In the genomic region with DNA sequence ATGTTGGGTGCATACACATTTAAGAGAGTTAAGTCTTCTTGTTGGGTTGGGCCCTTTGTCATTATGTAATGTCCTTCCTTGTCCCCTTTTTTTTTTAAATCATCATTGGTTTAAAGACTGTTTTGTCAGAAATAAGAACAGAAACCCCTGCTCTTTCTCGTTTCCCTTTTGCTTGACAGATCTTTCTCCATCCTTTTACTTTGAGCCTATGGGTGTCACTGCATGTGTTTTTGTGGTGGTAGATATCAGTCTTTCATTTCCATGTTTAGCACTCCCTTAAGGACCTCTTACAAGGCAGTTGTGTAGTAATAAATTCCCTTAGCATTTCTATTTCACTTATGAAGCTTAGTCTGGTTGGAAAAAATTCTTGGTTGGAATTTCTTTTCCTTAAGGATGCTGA, we compare ENCODE assay signal across 29 cellular contexts. TPM values are rescaled to one million over a fixed set of nuclear protein-coding genes. Genes with fewer than 3 reads are reported as not detected.
DNase-seq lines count a peak whose midpoint lies in the region; ATAC-seq, FAIRE-seq and TF ChIP-seq lines count a peak whose summit lies in the region.
"Had no signal": no experiment of that assay in that cellular context is flagged by ENCODE, and none has a peak within 500 bp of the region (broad histone marks: within the 10 kb centered on the region; RNA-seq: fewer than 3 reads in every experiment).

No MANE protein-coding gene starts in this region.

- peak; percentile 84 for ATAC-seq in GM18519 (IDR thresholded peaks at IDR 0.05; ENCODE audit: low FRiP score, unreplicated experiment)
- peak; percentile 63 for ATAC-seq in GM21390 (IDR thresholded peaks at IDR 0.05; ENCODE audit: unreplicated experiment)
- peak; percentile 75 for ATAC-seq in HG03159 (IDR thresholded peaks at IDR 0.05; ENCODE audit: unreplicated experiment)
- ATAC-seq in GM12878 = peak; percentile 66
- ATAC-seq: left cardiac atrium; sciatic nerve; stimulated activated naive CD8-positive, alpha-beta T cell treated with anti-CD3 and anti-CD28 coated beads, Interleukin-15, Interleukin-2, amounts not matched to agents 100 U/mL and 50 U/mL, for 24 hours had no signal

- FAIRE-seq in GM12878 (lab: Jason Lieb, UNC) = no peak
- FAIRE-seq: D721Med had no signal

- RAD21 ChIA-PET in GM12878 (lab: Charles Lee; ENCODE audit: unreplicated experiment) = interaction anchor here (1.1 kb wide), 1 partner anchor 26 kb away, joined by 3 read pairs; no protein-coding TSS in a partner anchor

- intact Hi-C loops in GM12878 (cut with micrococcal nuclease; ENCODE audit: unreplicated experiment) (no loop called here), CD14-positive monocyte (cut with micrococcal nuclease) (no loop called here)

- peaks cover 7 to 15% of the 10 kb centered on the region in 2 donors for H3K36me3 Mint-ChIP-seq in CD14-positive monocyte

- no peak overlapping the region for H2AFZ ChIP-seq in GM12878 (ENCODE audit: control insufficient read depth, low read depth, low read length)

- POLR2A ChIA-PET in GM12878 (lab: Charles Lee) = no interaction called here

- no peak overlapping the region for H3K27ac ChIP-seq in GM12878 (ENCODE audit: control insufficient read depth, insufficient read depth)
- H3K27ac ChIP-seq: adrenal gland, C4-2B had no signal

- TF ChIP-seq RAD21 in GM12878 (IDR thresholded peaks at IDR 0.05; ENCODE audit: insufficient read depth, low read depth, low read length) = no peak

- H3K27me3 ChIP-seq in GM12878 (replicated peaks in 1 of 2; ENCODE audit: control insufficient read depth in 2 of 2, insufficient read depth in 2 of 2, low read length in 1 of 2) = peaks cover 0 to 2% of the 10 kb centered on the region in 2 experiments; a peak in 1 of 4 replicates
- H3K27me3 ChIP-seq: adrenal gland had no signal

- H3K4me3 ChIP-seq in GM12878 = no peak overlapping the region
- H3K4me3 ChIP-seq: adrenal gland had no signal

- H3K9me3 ChIP-seq in GM12878 (replicated peaks; ENCODE audit: control insufficient read depth, insufficient read depth, low read length) = no peaks in the 10 kb centered on the region
- H3K9me3 ChIP-seq: adrenal gland, SK-N-SH had no signal

- no TSS peak for BruUV-seq in GM12878 (replicated peaks; lab: Mats Ljungman, UMichigan)

- WGBS in GM12878 (ENCODE audit: insufficient coverage, insufficient replicate concordance, low lambda C conversion rate, missing lambda C conversion rate) = 0% methylated on average over 1 of the region's 1 CpG

- no peaks in the 10 kb centered on the region for H3K27me3 Mint-ChIP-seq in CD14-positive monocyte (ENCODE audit: low read depth in 3 of 3)
- H3K27me3 Mint-ChIP-seq: progenitor cell of endocrine pancreas had no signal

- peak; percentile 12 for DNase-seq in GM12878 (ENCODE audit: low read depth, low spot score)
- no peak for DNase-seq in ureter (ENCODE audit: low spot score)
- DNase-seq in mesenteric fat pad (ENCODE audit: low spot score) = no peak
- DNase-seq in CD14-positive monocyte (ENCODE audit: low spot score) = no peak
- DNase-seq in SHP77 treated with DMSO at 0.1 percent for 48 hours (lab: John Stamatoyannopoulos, UW) = no peak
- DNase-seq: activated naive CD4-positive, alpha-beta T cell; activated T-cell treated with anti-CD3 and anti-CD28 coated beads, Interleukin-2, amount 50 U/mL, for 48 hours; adrenal gland; effector memory CD4-positive, alpha-beta T cell; foreskin fibroblast; H7; KBM-7; left cardiac atrium; mesenchymal stem cell; MM.1S; NCI-H146; NCI-H2171; NCI-H510A treated with DMSO at 0.1 percent for 48 hours; SK-N-SH; stimulated activated naive CD8-positive, alpha-beta T cell treated with anti-CD3 and anti-CD28 coated beads, Interleukin-15, Interleukin-2, amounts not matched to agents 100 U/mL and 50 U/mL, for 24 hours; T-helper 2 cell had no signal

- CTCF ChIA-PET in GM12878 (lab: Yijun Ruan, JAX) = no interaction called here

- TF ChIP-seq CTCF in GM12878 (IDR thresholded peaks at IDR 0.05 in 2 of 3, conservative IDR thresholded peaks at IDR 0.05 in 1 of 3; ENCODE audit: control insufficient read depth in 2 of 3, extremely low read depth in 1 of 3, insufficient read depth in 1 of 3, low read depth in 3 of 3, low read length in 3 of 3) (no peak), CD14-positive monocyte (IDR thresholded peaks at IDR 0.05) (no peak)

- H3K27ac Mint-ChIP-seq in CD14-positive monocyte = peak overlapping the region in 2 of 7 donors; percentile 53 to 66
- H3K27ac Mint-ChIP-seq: progenitor cell of endocrine pancreas had no signal

- in situ Hi-C loops in GM12878 (cut with MboI) = no loop called here

- H3K4me1 ChIP-seq in GM12878 (ENCODE audit: control insufficient read depth, insufficient read depth, low read length) = no peaks in the 10 kb centered on the region
- H3K4me1 ChIP-seq: adrenal gland had no signal

- SMC1A ChIA-PET in GM12878 (lab: Charles Lee; ENCODE audit: uncharacterized antibody, unreplicated experiment) = interaction anchor here (0.8 kb wide), 1 partner anchor 9 kb away, joined by 5 read pairs; no protein-coding TSS in a partner anchor

- no peaks in the 10 kb centered on the region for H3K36me3 ChIP-seq in GM12878 (ENCODE audit: control insufficient read depth in 2 of 2, insufficient read depth in 2 of 2, low read length in 1 of 2)
- H3K36me3 ChIP-seq: adrenal gland had no signal

- no peak for TF ChIP-seq EP300 in GM12878 (IDR thresholded peaks at IDR 0.05; ENCODE audit: borderline replicate concordance in 1 of 2, control insufficient read depth in 1 of 2, low read depth in 2 of 2, low read length in 2 of 2)

- H3K4me2 ChIP-seq in GM12878 (ENCODE audit: control insufficient read depth, insufficient read depth) = no peak overlapping the region
- H3K4me2 ChIP-seq: SK-N-SH had no signal

- no peaks in the 10 kb centered on the region for H3K79me2 ChIP-seq in GM12878 (ENCODE audit: control insufficient read depth, insufficient read depth, low read length)

- no peak for TF ChIP-seq POLR2A in GM12878 (IDR thresholded peaks at IDR 0.05; ENCODE audit: low read depth, low read length)

- peaks cover 4 to 17% (median 11%) of the 10 kb centered on the region in 7 donors for H3K9me3 Mint-ChIP-seq in CD14-positive monocyte

- H4K20me1 ChIP-seq in GM12878 (ENCODE audit: control insufficient read depth, insufficient read depth) = no peaks in the 10 kb centered on the region

- peak overlapping the region in 1 of 2 donors; percentile 1 for H3K4me3 Mint-ChIP-seq in CD14-positive monocyte

- H3K9ac ChIP-seq in GM12878 (ENCODE audit: control insufficient read depth, insufficient read depth, low read length) = no peak overlapping the region
- H3K9ac ChIP-seq: SK-N-SH had no signal

- peaks cover 17% of the 10 kb centered on the region for H3K4me1 Mint-ChIP-seq in CD14-positive monocyte

TF ChIP-seq in GM12878, 131 proteins besides CTCF, POLR2A, EP300 and RAD21 (continues in another document):
- TF ChIP-seq, protein P1, sequence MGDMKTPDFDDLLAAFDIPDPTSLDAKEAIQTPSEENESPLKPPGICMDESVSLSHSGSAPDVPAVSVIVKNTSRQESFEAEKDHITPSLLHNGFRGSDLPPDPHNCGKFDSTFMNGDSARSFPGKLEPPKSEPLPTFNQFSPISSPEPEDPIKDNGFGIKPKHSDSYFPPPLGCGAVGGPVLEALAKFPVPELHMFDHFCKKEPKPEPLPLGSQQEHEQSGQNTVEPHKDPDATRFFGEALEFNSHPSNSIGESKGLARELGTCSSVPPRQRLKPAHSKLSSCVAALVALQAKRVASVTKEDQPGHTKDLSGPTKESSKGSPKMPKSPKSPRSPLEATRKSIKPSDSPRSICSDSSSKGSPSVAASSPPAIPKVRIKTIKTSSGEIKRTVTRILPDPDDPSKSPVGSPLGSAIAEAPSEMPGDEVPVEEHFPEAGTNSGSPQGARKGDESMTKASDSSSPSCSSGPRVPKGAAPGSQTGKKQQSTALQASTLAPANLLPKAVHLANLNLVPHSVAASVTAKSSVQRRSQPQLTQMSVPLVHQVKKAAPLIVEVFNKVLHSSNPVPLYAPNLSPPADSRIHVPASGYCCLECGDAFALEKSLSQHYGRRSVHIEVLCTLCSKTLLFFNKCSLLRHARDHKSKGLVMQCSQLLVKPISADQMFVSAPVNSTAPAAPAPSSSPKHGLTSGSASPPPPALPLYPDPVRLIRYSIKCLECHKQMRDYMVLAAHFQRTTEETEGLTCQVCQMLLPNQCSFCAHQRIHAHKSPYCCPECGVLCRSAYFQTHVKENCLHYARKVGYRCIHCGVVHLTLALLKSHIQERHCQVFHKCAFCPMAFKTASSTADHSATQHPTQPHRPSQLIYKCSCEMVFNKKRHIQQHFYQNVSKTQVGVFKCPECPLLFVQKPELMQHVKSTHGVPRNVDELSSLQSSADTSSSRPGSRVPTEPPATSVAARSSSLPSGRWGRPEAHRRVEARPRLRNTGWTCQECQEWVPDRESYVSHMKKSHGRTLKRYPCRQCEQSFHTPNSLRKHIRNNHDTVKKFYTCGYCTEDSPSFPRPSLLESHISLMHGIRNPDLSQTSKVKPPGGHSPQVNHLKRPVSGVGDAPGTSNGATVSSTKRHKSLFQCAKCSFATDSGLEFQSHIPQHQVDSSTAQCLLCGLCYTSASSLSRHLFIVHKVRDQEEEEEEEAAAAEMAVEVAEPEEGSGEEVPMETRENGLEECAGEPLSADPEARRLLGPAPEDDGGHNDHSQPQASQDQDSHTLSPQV (IDR thresholded peaks at IDR 0.05) = no peak
- TF ChIP-seq RUNX3 (IDR thresholded peaks at IDR 0.05; ENCODE audit: low read length) = 0 out of 2 replicates have a peak, but pooled peaks have one; percentile 10
- no peak for TF ChIP-seq ZNF207 (IDR thresholded peaks at IDR 0.05; ENCODE audit: borderline replicate concordance)
- TF ChIP-seq ETV6 (conservative IDR thresholded peaks at IDR 0.05 in 1 of 2, IDR thresholded peaks at IDR 0.05 in 1 of 2; ENCODE audit: borderline replicate concordance in 1 of 2, low read depth in 1 of 2) = no peak

RNA-seq across cellular contexts. Expression of a gene that starts 47.4 kb away (rescaled TPM):
- total RNA-seq in GM12878 (2013; cell fraction: nucleolus; rRNA removed) = not detected in 2 replicates
- total RNA-seq in GM12878 (2014; rRNA removed) (0.05 TPM in 1 of 2 replicates, not detected in the other), GM12878 (2014; rRNA removed; fragmentation: Illumina TruSeq; extraction: Trizol) (not detected in 2 replicates), GM12878 (2021) (0.27 TPM in 1 of 2 replicates, not detected in the other), ureter (5.2 TPM), mesenteric fat pad (15.4 TPM)
- 0.20 TPM for polyA plus RNA-seq in GM12878 (2011; ENCODE audit: low read depth)
- polyA plus RNA-seq in GM12878 (2011; rRNA removed) (0.03 TPM in 1 of 2 replicates, not detected in the other), GM12878 (2014; fragmentation: Illumina TruSeq; extraction: Trizol) (0.06 TPM in 1 of 2 replicates, not detected in the other), GM12878 (2014; fragmentation: Nextera tagmentation; extraction: Ambion mirVana) (under 1 TPM; 0.13 TPM), GM12878 (2014; rRNA removed) (0.14 TPM in 1 of 2 replicates, not detected in the other), GM12878 (2016; fragmentation: Nextera tagmentation; extraction: Ambion mirVana) (under 1 TPM; 0.20 to 0.55 TPM), CD14-positive monocyte (10 to 100 TPM; 40.2 to 75.1 TPM)
- polyA plus RNA-seq in GM12878 (2011; cell fraction: cytosol; rRNA removed) = not detected in 2 replicates
- polyA plus RNA-seq in GM12878 (2011; cell fraction: nucleus; rRNA removed) = 0.07 and 0.12 TPM in 2 replicates
- polyA plus RNA-seq in GM12878 (2012) = 0.08 and 0.13 TPM in 2 replicates
- polyA minus RNA-seq in GM12878 (2011; rRNA and poly(A)+ RNA removed) = not detected in 2 replicates
- not detected in 2 replicates for polyA minus RNA-seq in GM12878 (2011; cell fraction: cytosol; rRNA and poly(A)+ RNA removed)
- not detected in 2 replicates for polyA minus RNA-seq in GM12878 (2011; cell fraction: nucleus; rRNA and poly(A)+ RNA removed)
- total RNA-seq: OCI-LY7 had no signal
